In the genomic region with DNA sequence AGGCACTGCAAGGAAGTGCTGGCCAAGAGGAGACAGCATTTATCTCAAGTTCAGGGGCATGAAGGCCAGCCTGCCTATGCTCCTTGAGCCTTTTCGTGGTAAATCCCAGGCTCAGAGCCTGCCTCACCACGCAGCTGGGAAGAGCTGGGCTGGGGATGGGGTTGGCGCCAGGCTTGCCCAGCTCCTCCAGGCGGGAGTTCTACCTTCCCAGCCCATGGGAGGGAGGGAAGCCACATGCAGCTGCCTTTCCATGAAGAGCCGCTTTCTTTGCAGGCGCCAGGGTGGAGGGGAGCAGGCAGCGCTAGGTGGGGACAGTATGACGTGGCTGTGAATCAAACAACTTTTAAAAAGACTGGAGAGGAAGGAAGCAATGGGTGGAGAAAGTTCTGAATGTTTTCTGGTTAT, we compare ENCODE assay signal across 11 cellular contexts. TPM values are rescaled to one million over a fixed set of nuclear protein-coding genes. Genes with fewer than 3 reads are reported as not detected.
DNase-seq lines count a peak whose midpoint lies in the region; ATAC-seq, FAIRE-seq and TF ChIP-seq lines count a peak whose summit lies in the region.
"Had no signal": no experiment of that assay in that cellular context is flagged by ENCODE, and none has a peak within 500 bp of the region (broad histone marks: within the 10 kb centered on the region; RNA-seq: fewer than 3 reads in every experiment).

No MANE protein-coding gene starts in this region.

- no peaks in the 10 kb centered on the region for H3K9me3 ChIP-seq in Panc1 (ENCODE audit: control insufficient read depth, insufficient read depth, low read depth, low read length)

- FAIRE-seq in D721Med (lab: Jason Lieb, UNC) = no peak

- H3K27ac Mint-ChIP-seq in glutamatergic neuron (ENCODE audit: unreplicated experiment) = no peak overlapping the region
- H3K27ac Mint-ChIP-seq: naive thymus-derived CD4-positive, alpha-beta T cell had no signal

- H3K9me3 Mint-ChIP-seq in glutamatergic neuron (ENCODE audit: unreplicated experiment) = no peaks in the 10 kb centered on the region
- H3K9me3 Mint-ChIP-seq: naive thymus-derived CD4-positive, alpha-beta T cell had no signal

- H3K27me3 ChIP-seq in Panc1 (ENCODE audit: control insufficient read depth, insufficient read depth, low read length) = no peaks in the 10 kb centered on the region

- no peak overlapping the region for H3K27ac ChIP-seq in Panc1 (ENCODE audit: low read length)

- CTCF ChIA-PET in Panc1 (lab: Charles Lee) = no interaction called here

- TF ChIP-seq CTCF in AG10803 (conservative IDR thresholded peaks at IDR 0.05; ENCODE audit: low read length) = no peak
- TF ChIP-seq CTCF in Panc1 (IDR thresholded peaks at IDR 0.05) = no peak
- no peak for TF ChIP-seq CTCF in glutamatergic neuron (IDR thresholded peaks at IDR 0.05; ENCODE audit: partially characterized antibody, unreplicated experiment)
- no peak for TF ChIP-seq CTCF in D721Med (IDR thresholded peaks at IDR 0.05; ENCODE audit: insufficient read depth, missing control alignments)

- no peaks in the 10 kb centered on the region for H3K36me3 ChIP-seq in Panc1 (ENCODE audit: control insufficient read depth, insufficient read depth, low read length)

- BruUV-seq in Panc1 (replicated peaks; lab: Mats Ljungman, UMichigan) = no TSS peak

- intact Hi-C loops in Panc1 (cut with micrococcal nuclease; ENCODE audit: unreplicated experiment) = no loop called here

- no peak overlapping the region for H3K4me3 ChIP-seq in AG10803 (ENCODE audit: low read length)
- no peak overlapping the region for H3K4me3 ChIP-seq in Panc1 (ENCODE audit: low read depth in 2 of 2, low read length in 2 of 2)

- in situ Hi-C loops in Panc1 (cut with HindIII; ENCODE audit: low pct_unique_long_range_greater_than_20kb, low sequenced_read_pairs) = no loop called here

- H3K36me3 Mint-ChIP-seq in glutamatergic neuron (ENCODE audit: unreplicated experiment) = no peaks in the 10 kb centered on the region
- H3K36me3 Mint-ChIP-seq: naive thymus-derived CD4-positive, alpha-beta T cell had no signal

- H3K27me3 Mint-ChIP-seq in glutamatergic neuron (ENCODE audit: unreplicated experiment) = no peaks in the 10 kb centered on the region

- H3K4me3 Mint-ChIP-seq in glutamatergic neuron (ENCODE audit: unreplicated experiment) = no peak overlapping the region
- H3K4me3 Mint-ChIP-seq: naive thymus-derived CD4-positive, alpha-beta T cell had no signal

- DNase-seq in AG10803 (ENCODE audit: low read depth) (peak; percentile 15), Panc1 (ENCODE audit: low read depth, low spot score) (no peak), glutamatergic neuron (peak; percentile 27), myocyte (ENCODE audit: low read depth) (peak; percentile 78), D721Med (ENCODE audit: insufficient read length, low spot score) (no peak), dedifferentiated amniotic fluid mesenchymal stem cell (ENCODE audit: extremely low spot score) (no peak), NCI-H1105 (lab: John Stamatoyannopoulos, UW) (no peak)
- DNase-seq in activated CD4-positive, alpha-beta T cell treated with anti-CD3 and anti-CD28 coated beads for 48 hours = no peak
- DNase-seq: activated T-cell treated with anti-CD3 and anti-CD28 coated beads, Interleukin-2, amount 50 U/mL, for 48 hours; AML-193; naive thymus-derived CD4-positive, alpha-beta T cell had no signal

- no peaks in the 10 kb centered on the region for H3K4me1 ChIP-seq in Panc1 (ENCODE audit: control insufficient read depth, insufficient read depth, low read length)

- POLR2A ChIA-PET in Panc1 (lab: Charles Lee) = no interaction called here

- peak; percentile 51 for ATAC-seq in Panc1
- ATAC-seq: naive thymus-derived CD4-positive, alpha-beta T cell had no signal

- H3K4me1 Mint-ChIP-seq in glutamatergic neuron (ENCODE audit: low read depth, unreplicated experiment) = no peaks in the 10 kb centered on the region
- H3K4me1 Mint-ChIP-seq: naive thymus-derived CD4-positive, alpha-beta T cell had no signal

RNA-seq across cellular contexts. Expression of a gene that starts 19.5 kb away (rescaled TPM):
- total RNA-seq in Panc1 (2021; ENCODE audit: unreplicated experiment) (11.0 TPM), glutamatergic neuron (ENCODE audit: unreplicated experiment) (4.9 TPM), myocyte (5.7 and 6.9 TPM in 2 replicates)
- polyA plus RNA-seq in Panc1 (2012; ENCODE audit: insufficient read length) = 6.9 TPM
- 6.1 TPM for polyA plus RNA-seq in myocyte (2012)

Comparison
In these comparisons a context has a peak if more than half of its experiments do, and no peak if none do; other contexts are left out.
1. DNase-seq: peak in AG10803 (single experiment), glutamatergic neuron (single experiment) and myocyte (single experiment); none in Panc1 (single experiment), D721Med (single experiment), activated CD4-positive, alpha-beta T cell treated with anti-CD3 and anti-CD28 coated beads for 48 hours (single experiment), dedifferentiated amniotic fluid mesenchymal stem cell (single experiment) and NCI-H1105 (single experiment).